Comparison of ENCODE assay signal across 16 cellular contexts in genomic region chr3:30075514-30075913, GRCh38.
"Had no signal": no experiment of that assay in that cellular context is flagged by ENCODE, and none has a peak within 500 bp of the region (broad histone marks: within the 10 kb centered on the region; RNA-seq: fewer than 3 reads in every experiment).

No MANE protein-coding gene starts in this region.

- H3K4me3 ChIP-seq: body of pancreas, left lung, thoracic aorta, upper lobe of right lung had no signal

- H3K36me3 ChIP-seq: left lung, thoracic aorta, upper lobe of right lung had no signal

- H3K27me3 Mint-ChIP-seq: effector memory CD8-positive, alpha-beta T cell had no signal

- ATAC-seq: body of pancreas; effector memory CD8-positive, alpha-beta T cell; left lung; upper lobe of right lung had no signal

- H3K9me3 Mint-ChIP-seq: effector memory CD8-positive, alpha-beta T cell had no signal

- H3K27me3 ChIP-seq: body of pancreas, left lung, upper lobe of right lung had no signal

- DNase-seq: activated CD4-positive, CD25-positive, alpha-beta regulatory T cell treated with anti-CD3 and anti-CD28 coated beads, Interleukin-2, amount 50 U/mL, for 72 hours; activated naive CD4-positive, alpha-beta T cell treated with anti-CD3 and anti-CD28 coated beads, Interleukin-2, amount 50 U/mL, for 16 hours; amniotic stem cell; body of pancreas; caudate nucleus; effector memory CD8-positive, alpha-beta T cell; foreskin fibroblast; hypothalamus; islet precursor cell; left lung; SW 1271; T-helper 2 cell; upper lobe of right lung had no signal

- H3K9me3 ChIP-seq: body of pancreas, left lung, upper lobe of right lung had no signal

- H3K27ac Mint-ChIP-seq: effector memory CD8-positive, alpha-beta T cell had no signal

- H3K4me1 ChIP-seq: body of pancreas, left lung, upper lobe of right lung had no signal

- H3K27ac ChIP-seq: body of pancreas, epithelial cell of prostate, left lung, thoracic aorta, upper lobe of right lung, VCaP had no signal

- H3K4me3 Mint-ChIP-seq: effector memory CD8-positive, alpha-beta T cell had no signal
